ENCODE assay signal across 17 cellular contexts in the genomic region with DNA sequence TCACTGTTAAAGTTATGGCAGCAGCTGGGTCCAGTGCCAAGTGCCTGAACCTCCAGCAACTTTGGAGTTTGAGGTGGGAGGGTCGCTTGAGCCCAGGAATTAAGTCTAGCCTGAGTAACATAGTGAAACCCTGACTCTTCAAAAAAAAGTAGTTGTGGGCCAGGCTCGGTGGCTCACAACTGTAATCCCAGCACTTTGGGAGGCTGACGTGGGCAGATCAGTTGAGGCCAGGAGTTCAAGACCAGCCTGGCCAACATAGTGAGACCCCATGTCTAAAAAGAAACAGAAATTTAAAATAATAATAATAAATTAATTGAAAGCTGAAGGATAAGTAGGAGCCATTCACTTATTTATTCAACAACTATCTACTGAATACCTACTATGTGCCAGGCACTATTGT. TPM values are rescaled to one million over a fixed set of nuclear protein-coding genes. Genes with fewer than 3 reads are reported as not detected.
DNase-seq lines count a peak whose midpoint lies in the region; ATAC-seq, FAIRE-seq and TF ChIP-seq lines count a peak whose summit lies in the region.
"Had no signal": no experiment of that assay in that cellular context is flagged by ENCODE, and none has a peak within 500 bp of the region (broad histone marks: within the 10 kb centered on the region; RNA-seq: fewer than 3 reads in every experiment).

No MANE protein-coding gene starts in this region.

- H3K23me2 ChIP-seq in H9 (ENCODE audit: insufficient read length, low read depth, low read length, poor library complexity, severe bottlenecking) = no peaks in the 10 kb centered on the region

- H3K79me1 ChIP-seq in H9 (ENCODE audit: insufficient read depth, low read depth, low read length, poor library complexity, severe bottlenecking) = peaks cover 6% of the 10 kb centered on the region

- CTCF ChIA-PET in K562 (lab: Yijun Ruan, JAX; ENCODE audit: low intra/inter-chr PET ratio) = no interaction called here

- H4K20me1 ChIP-seq in K562 (replicated peaks; ENCODE audit: control insufficient read depth, insufficient read depth, low read length) (no peaks in the 10 kb centered on the region; the same call in 1 of the 2 replicates), H9 (ENCODE audit: control insufficient read depth, insufficient read depth, insufficient read length) (no peaks in the 10 kb centered on the region)

- H3K4me3 ChIP-seq in K562 = no peak overlapping the region
- H3K4me3 ChIP-seq: BLaER1, GM23338, HAP-1 had no signal

- H3K14ac ChIP-seq in H9 (ENCODE audit: insufficient read depth, low read length) = no peak overlapping the region

- H2BK5ac ChIP-seq in H9 (ENCODE audit: insufficient read length, low read length) = no peak overlapping the region

- no peak for TF ChIP-seq POLR2A in K562 (conservative IDR thresholded peaks at IDR 0.05)

- no peak for FAIRE-seq in K562 (lab: Jason Lieb, UNC)

- H2BK120ac ChIP-seq in H9 (ENCODE audit: low read depth, low read length, poor library complexity, severe bottlenecking) = no peak overlapping the region

- POLR2A ChIA-PET in K562 (lab: Yijun Ruan, JAX) = interaction anchor here (0.9 to 3.2 kb wide), 3 partner anchors 8 to 77 kb away, joined by 3 to 13 read pairs (median 3); no protein-coding TSS in a partner anchor
- POLR2A ChIA-PET in naive thymus-derived CD8-positive, alpha-beta T cell (lab: Charles Lee) = interaction anchor here (0.5 kb wide), 1 partner anchor 10 kb away, joined by 3 read pairs; no protein-coding TSS in a partner anchor

- no peak overlapping the region for H3K4ac ChIP-seq in H9 (ENCODE audit: low read depth, low read length)

- no peak overlapping the region for H3K23ac ChIP-seq in H9 (ENCODE audit: insufficient read length, low read depth, low read length)

- no peaks in the 10 kb centered on the region for H3K27me3 ChIP-seq in K562 (ENCODE audit: control insufficient read depth in 2 of 2, insufficient read depth in 2 of 2, low read length in 2 of 2)
- H3K27me3 ChIP-seq in H9 (ENCODE audit: insufficient read depth, low read length) = no peaks in the 10 kb centered on the region
- H3K27me3 ChIP-seq: BLaER1 had no signal

- H4K5ac ChIP-seq in H9 (ENCODE audit: insufficient read length, low read depth, low read length) = no peak overlapping the region

- no peak overlapping the region for H3K18ac ChIP-seq in H9 (ENCODE audit: insufficient read length, low read depth, low read length)

- intact Hi-C loops in K562 (cut with micrococcal nuclease) = no loop called here

- no peak overlapping the region for H2AFZ ChIP-seq in K562 (ENCODE audit: low read depth, low read length)
- H2AFZ ChIP-seq in H9 (ENCODE audit: low read length) = no peak overlapping the region
- H2AFZ ChIP-seq: GM23338 had no signal

- WGBS in K562 (ENCODE audit: insufficient coverage, low coverage, missing lambda C conversion rate) = 80% methylated on average over 3 of the region's 3 CpGs
- no CpG with 5 or more reads among the region's 3 CpGs for WGBS in H9 (ENCODE audit: extremely low coverage, insufficient read length, low lambda C conversion rate)

- H3K4me1 Mint-ChIP-seq in activated naive CD4-positive, alpha-beta T cell treated with anti-CD3 and anti-CD28 coated beads, Interleukin-2, amount 50 U/mL, for 24 hours = peaks cover 58% of the 10 kb centered on the region
- H3K4me1 Mint-ChIP-seq in naive thymus-derived CD8-positive, alpha-beta T cell = peaks cover 11 to 66% (median 38%) of the 10 kb centered on the region in 4 donors
- H3K4me1 Mint-ChIP-seq in H9 = peaks cover 6 to 12% of the 10 kb centered on the region in 2 experiments; a peak in 3 of 4 replicates

- H3K9ac ChIP-seq in K562 (ENCODE audit: insufficient read depth in 1 of 2, low read depth in 2 of 2, low read length in 2 of 2) = no peak overlapping the region
- H3K9ac ChIP-seq in H9 (ENCODE audit: extremely low read depth, insufficient read length, low read length) = no peak overlapping the region
- H3K9ac ChIP-seq: BLaER1, KMS-11 had no signal

- no peak overlapping the region for H2BK15ac ChIP-seq in H9 (ENCODE audit: low read depth, low read length)

- H3K4me2 ChIP-seq in K562 (ENCODE audit: insufficient read depth, low read length) (no peak overlapping the region), H9 (ENCODE audit: insufficient read depth, insufficient read length, low read length) (no peak overlapping the region)
- H3K4me2 ChIP-seq: BLaER1, GM23338, KMS-11 had no signal

- no peak for TF ChIP-seq EP300 in K562 (IDR thresholded peaks at IDR 0.05; ENCODE audit: low read length)

- H3K9me3 ChIP-seq in K562 (replicated peaks; ENCODE audit: control insufficient read depth, insufficient read depth, low read depth, low read length) = no peaks in the 10 kb centered on the region
- H3K9me3 ChIP-seq in H9 (ENCODE audit: control insufficient read depth, low read depth, low read length) = no peaks in the 10 kb centered on the region
- H3K9me3 ChIP-seq: HAP-1 had no signal

- H3K36me3 ChIP-seq in K562 (ENCODE audit: control insufficient read depth, insufficient read depth, low read length) = 0 out of 3 replicates have a peak, but pooled peaks cover 2% of the 10 kb centered on the region
- H3K36me3 ChIP-seq: HAP-1 had no signal

- H2BK12ac ChIP-seq in H9 (ENCODE audit: insufficient read length, low read depth, low read length) = no peak overlapping the region

- H3K79me2 ChIP-seq in K562 (ENCODE audit: control insufficient read depth, insufficient read depth, low read length) = peaks cover 68% of the 10 kb centered on the region
- H3K79me2 ChIP-seq in H9 (ENCODE audit: insufficient read depth, low read length) = no peaks in the 10 kb centered on the region

- no peak overlapping the region for H3K4me3 Mint-ChIP-seq in activated naive CD4-positive, alpha-beta T cell treated with anti-CD3 and anti-CD28 coated beads, Interleukin-2, amount 50 U/mL, for 24 hours
- H3K4me3 Mint-ChIP-seq in naive thymus-derived CD8-positive, alpha-beta T cell = no peak overlapping the region
- H3K4me3 Mint-ChIP-seq in H9 = no peak overlapping the region
- H3K4me3 Mint-ChIP-seq: GM23338, HFFc6, IgD-negative memory B cell had no signal

- H3K27ac Mint-ChIP-seq in activated naive CD4-positive, alpha-beta T cell treated with anti-CD3 and anti-CD28 coated beads, Interleukin-2, amount 50 U/mL, for 24 hours = peak overlapping the region; percentile 92
- H3K27ac Mint-ChIP-seq in naive thymus-derived CD8-positive, alpha-beta T cell = peak overlapping the region in 7 of 10 donors; percentile 9 to 88 (median 76)
- H3K27ac Mint-ChIP-seq in H9 = no peak overlapping the region
- H3K27ac Mint-ChIP-seq: GM23338, HFFc6, IgD-negative memory B cell had no signal

- no peak overlapping the region for H2AK5ac ChIP-seq in H9 (ENCODE audit: insufficient read length, low read length)

- peaks cover 7% of the 10 kb centered on the region for H3K36me3 Mint-ChIP-seq in activated naive CD4-positive, alpha-beta T cell treated with anti-CD3 and anti-CD28 coated beads, Interleukin-2, amount 50 U/mL, for 24 hours
- peaks cover 4 to 36% (median 16%) of the 10 kb centered on the region in 3 donors for H3K36me3 Mint-ChIP-seq in naive thymus-derived CD8-positive, alpha-beta T cell
- H3K36me3 Mint-ChIP-seq in H9 (ENCODE audit: insufficient read depth in 1 of 3, low read depth in 3 of 3) = peaks cover 6 to 9% (median 8%) of the 10 kb centered on the region in 3 experiments; a peak in 5 of 7 replicates

- no TSS peak for BruUV-seq in K562 (replicated peaks; lab: Mats Ljungman, UMichigan)

- H3K27me3 Mint-ChIP-seq in activated naive CD4-positive, alpha-beta T cell treated with anti-CD3 and anti-CD28 coated beads, Interleukin-2, amount 50 U/mL, for 24 hours = no peaks in the 10 kb centered on the region
- no peaks in the 10 kb centered on the region for H3K27me3 Mint-ChIP-seq in naive thymus-derived CD8-positive, alpha-beta T cell
- H3K27me3 Mint-ChIP-seq in H9 (ENCODE audit: low read depth) = no peaks in the 10 kb centered on the region
- H3K27me3 Mint-ChIP-seq: IgD-negative memory B cell had no signal

- no peak overlapping the region for H4K8ac ChIP-seq in H9 (replicated peaks; ENCODE audit: insufficient read length, low read depth, low read length)

- in situ Hi-C loops in K562 (cut with MboI) = no loop called here

- H3K27ac ChIP-seq in K562 (ENCODE audit: extremely low read depth, low read depth, low read length) (peak overlapping the region; percentile 8; the same call in 1 of the 3 replicates), H9 (ENCODE audit: insufficient read length, low read depth, low read length) (no peak overlapping the region)
- H3K27ac ChIP-seq: BLaER1, KMS-11 had no signal

- H3K9me3 Mint-ChIP-seq in activated naive CD4-positive, alpha-beta T cell treated with anti-CD3 and anti-CD28 coated beads, Interleukin-2, amount 50 U/mL, for 24 hours = no peaks in the 10 kb centered on the region
- peaks cover 0 to 4% (median 0%) of the 10 kb centered on the region in 9 donors for H3K9me3 Mint-ChIP-seq in naive thymus-derived CD8-positive, alpha-beta T cell
- H3K9me3 Mint-ChIP-seq in H9 = peaks cover 3 to 5% of the 10 kb centered on the region in 2 experiments; a peak in 2 of 5 replicates
- H3K9me3 Mint-ChIP-seq: HFFc6, IgD-negative memory B cell had no signal

- no peak overlapping the region for H2BK20ac ChIP-seq in H9 (ENCODE audit: low read depth, low read length, poor library complexity, severe bottlenecking)

- ATAC-seq in K562 (no peak), HG03460 (IDR thresholded peaks at IDR 0.05; ENCODE audit: unreplicated experiment) (no peak)
- no peak for ATAC-seq in naive thymus-derived CD8-positive, alpha-beta T cell
- ATAC-seq: GM23338 had no signal

- H4K91ac ChIP-seq in H9 (ENCODE audit: insufficient read length, low read depth, low read length) = no peak overlapping the region

- no peak for TF ChIP-seq CTCF in K562 (IDR thresholded peaks at IDR 0.05 in 2 of 3, conservative IDR thresholded peaks at IDR 0.05 in 1 of 3; ENCODE audit: insufficient read depth in 2 of 3, low read depth in 1 of 3, low read length in 3 of 3)
- TF ChIP-seq CTCF in H9 (conservative IDR thresholded peaks at IDR 0.05) = no peak

- H3K56ac ChIP-seq in H9 (ENCODE audit: insufficient read length, low read depth, low read length) = no peak overlapping the region

- no peak for DNase-seq in activated naive CD4-positive, alpha-beta T cell treated with Interleukin-2 at 50 U/mL for 16 hours
- DNase-seq in K562 (ENCODE audit: extremely low read depth in 1 of 4, low spot score in 3 of 4) (no peak), H9 (no peak), amniotic stem cell (lab: John Stamatoyannopoulos, UW) (no peak)
- DNase-seq in naive thymus-derived CD8-positive, alpha-beta T cell = no peak
- DNase-seq: 8988T, AML-193, Calu3, DMS 273 treated with DMSO at 0.1 percent for 48 hours, HFFc6 had no signal

- peaks cover 3 to 8% of the 10 kb centered on the region in 2 experiments; a peak in 3 of 5 replicates for H3K4me1 ChIP-seq in K562 (replicated peaks in 1 of 2; ENCODE audit: control insufficient read depth in 2 of 2, insufficient read depth in 2 of 2, low read length in 2 of 2)
- no peaks in the 10 kb centered on the region for H3K4me1 ChIP-seq in H9 (ENCODE audit: insufficient read depth, low read length)
- H3K4me1 ChIP-seq: BLaER1, HAP-1 had no signal

- TF ChIP-seq RAD21 in K562 (CRISPR knock-in tag; conservative IDR thresholded peaks at IDR 0.05 in 1 of 2, IDR thresholded peaks at IDR 0.05 in 1 of 2) = no peak

- H3T11ph ChIP-seq in H9 (ENCODE audit: low read length) = no peak overlapping the region

- no peaks in the 10 kb centered on the region for H3K9me1 ChIP-seq in K562 (ENCODE audit: control insufficient read depth, insufficient read depth, low read length)

RNA-seq across cellular contexts. Expression of a gene that starts 33.8 kb away (rescaled TPM):
- 23.5 and 58.7 TPM in 2 replicates for total RNA-seq in K562 (2011; cell fraction: chromatin; rRNA removed; ENCODE audit: low replicate concordance)
- total RNA-seq in K562 (2011; cell fraction: nucleolus; rRNA removed) = 14.5 and 19.2 TPM in 2 replicates
- total RNA-seq in K562 (2011; cell fraction: nucleoplasm; rRNA removed) = 38.3 and 72.2 TPM in 2 replicates
- 75.0 and 82.8 TPM in 2 replicates for total RNA-seq in K562 (2014; rRNA removed)
- 54.2 and 65.9 TPM in 2 replicates for total RNA-seq in K562 (2014; rRNA removed; fragmentation: Illumina TruSeq; extraction: Trizol)
- total RNA-seq in K562 (2015; rRNA removed; fragmentation: Illumina TruSeq; extraction: Trizol) = 39.9 and 43.8 TPM in 2 replicates
- 92.0 and 104 TPM in 2 replicates for total RNA-seq in K562 (2021)
- polyA plus RNA-seq in K562 (2011; rRNA removed) = 59.7 and 86.1 TPM in 2 replicates
- polyA plus RNA-seq in K562 (2011; cell fraction: cytosol; rRNA removed) = 22.1 and 33.5 TPM in 2 replicates
- 22.5 and 23.2 TPM in 2 replicates for polyA plus RNA-seq in K562 (2011; cell fraction: nucleus; rRNA removed)
- polyA plus RNA-seq in K562 (2012) = 43.9 and 85.0 TPM in 2 replicates
- 128 and 151 TPM in 2 replicates for polyA plus RNA-seq in K562 (2014; fragmentation: Illumina TruSeq; extraction: Trizol)
- polyA plus RNA-seq in K562 (2014; fragmentation: Nextera tagmentation; extraction: Ambion mirVana) = 10 to 100 TPM; 32.7 to 46.1 TPM
- 76.6 and 76.8 TPM in 2 replicates for polyA plus RNA-seq in K562 (2014; rRNA removed)
- 71.5 and 74.0 TPM in 2 replicates for polyA minus RNA-seq in K562 (2011; rRNA and poly(A)+ RNA removed)
- polyA minus RNA-seq in K562 (2011; cell fraction: cytosol; rRNA and poly(A)+ RNA removed) = 31.1 and 38.9 TPM in 2 replicates
- 13.3 and 18.5 TPM in 2 replicates for polyA minus RNA-seq in K562 (2011; cell fraction: nucleus; rRNA and poly(A)+ RNA removed)
- 10 to 100 TPM; 75.4 to 79.1 TPM for total RNA-seq in naive thymus-derived CD8-positive, alpha-beta T cell
- 100 to 1,000 TPM; 108 to 297 (median 154) TPM for polyA plus RNA-seq in naive thymus-derived CD8-positive, alpha-beta T cell
- 32.9 and 33.9 TPM in 2 replicates for total RNA-seq in H9 (2021)

Comparison
In these comparisons a context has a peak if more than half of its experiments do, and no peak if none do; other contexts are left out.
1. H3K27ac Mint-ChIP-seq: peak in activated naive CD4-positive, alpha-beta T cell treated with anti-CD3 and anti-CD28 coated beads, Interleukin-2, amount 50 U/mL, for 24 hours (single experiment) and naive thymus-derived CD8-positive, alpha-beta T cell (7 of 10); none in H9 (0 of 3).